Comparison of ENCODE assay signal across 1 cellular context in genomic region chrX:30804462-30804861, GRCh38.
TF ChIP-seq lines count a peak whose summit lies in the region.

No MANE protein-coding gene starts in this region.

TF ChIP-seq in IMR-90, 13 proteins besides CTCF, POLR2A, EP300 and RAD21 (continued from another document):
- TF ChIP-seq, protein P1, sequence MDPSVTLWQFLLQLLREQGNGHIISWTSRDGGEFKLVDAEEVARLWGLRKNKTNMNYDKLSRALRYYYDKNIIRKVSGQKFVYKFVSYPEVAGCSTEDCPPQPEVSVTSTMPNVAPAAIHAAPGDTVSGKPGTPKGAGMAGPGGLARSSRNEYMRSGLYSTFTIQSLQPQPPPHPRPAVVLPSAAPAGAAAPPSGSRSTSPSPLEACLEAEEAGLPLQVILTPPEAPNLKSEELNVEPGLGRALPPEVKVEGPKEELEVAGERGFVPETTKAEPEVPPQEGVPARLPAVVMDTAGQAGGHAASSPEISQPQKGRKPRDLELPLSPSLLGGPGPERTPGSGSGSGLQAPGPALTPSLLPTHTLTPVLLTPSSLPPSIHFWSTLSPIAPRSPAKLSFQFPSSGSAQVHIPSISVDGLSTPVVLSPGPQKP (IDR thresholded peaks at IDR 0.05; ENCODE audit: borderline replicate concordance, low read depth, low read length) = no peak
- TF ChIP-seq MAFK (IDR thresholded peaks at IDR 0.05; ENCODE audit: low read depth, low read length) (no peak), USF2 (IDR thresholded peaks at IDR 0.05; ENCODE audit: low read depth, low read length) (no peak), CHD1 (IDR thresholded peaks at IDR 0.05; ENCODE audit: low read depth, low read length) (no peak), MXI1 (IDR thresholded peaks at IDR 0.05; ENCODE audit: borderline replicate concordance, low read depth, low read length) (no peak), BHLHE40 (IDR thresholded peaks at IDR 0.05; ENCODE audit: low read depth, low read length) (no peak), SMC3 (IDR thresholded peaks at IDR 0.05; ENCODE audit: low read depth, low read length) (no peak), FOS (IDR thresholded peaks at IDR 0.05; ENCODE audit: low read depth, low read length) (no peak)
